ENCODE assay signal across 3 cellular contexts in genomic region chr2:120694034-120694433, GRCh38.
A peak's percentile ranks its signal among the peaks of the same experiment; 100 is the strongest.
TF ChIP-seq lines count a peak whose summit lies in the region.

No MANE protein-coding gene starts in this region.

TF ChIP-seq in A549, 52 proteins besides CTCF, POLR2A, EP300 and RAD21:
- no peak for TF ChIP-seq ZC3H11A (IDR thresholded peaks at IDR 0.05)
- TF ChIP-seq MAFK (IDR thresholded peaks at IDR 0.05; ENCODE audit: partially characterized antibody), result peak; percentile 93
TF ChIP-seq in A549: peak in this region for 1.

TF ChIP-seq in IMR-90, 13 proteins besides CTCF, POLR2A, EP300 and RAD21:
- TF ChIP-seq FOS (IDR thresholded peaks at IDR 0.05; ENCODE audit: low read depth, low read length) (no peak), MAFK (IDR thresholded peaks at IDR 0.05; ENCODE audit: low read depth, low read length) (peak; percentile 85), RCOR1 (IDR thresholded peaks at IDR 0.05; ENCODE audit: insufficient replicate concordance, low read length) (no peak)

TF ChIP-seq in K562, 482 proteins besides CTCF, POLR2A, EP300 and RAD21:
- TF ChIP-seq ZNF316 (IDR thresholded peaks at IDR 0.05) (peak; percentile 50), PRMT5 (CRISPR knock-in tag; IDR thresholded peaks at IDR 0.05) (no peak), MAFK (IDR thresholded peaks at IDR 0.05; ENCODE audit: low read length) (0 out of 2 replicates have a peak, but pooled peaks have one; percentile 9), PYGO2 (tag; IDR thresholded peaks at IDR 0.05) (no peak), IRF2 (CRISPR knock-in tag; IDR thresholded peaks at IDR 0.05) (no peak), YBX1 (IDR thresholded peaks at IDR 0.05) (no peak), ATF4 (CRISPR knock-in tag; IDR thresholded peaks at IDR 0.05) (no peak), MAFG (tag; conservative IDR thresholded peaks at IDR 0.05) (0 out of 2 replicates have a peak, but pooled peaks have one; percentile 21)
